34 cellular contexts compared by ENCODE assay signal in the genomic region with DNA sequence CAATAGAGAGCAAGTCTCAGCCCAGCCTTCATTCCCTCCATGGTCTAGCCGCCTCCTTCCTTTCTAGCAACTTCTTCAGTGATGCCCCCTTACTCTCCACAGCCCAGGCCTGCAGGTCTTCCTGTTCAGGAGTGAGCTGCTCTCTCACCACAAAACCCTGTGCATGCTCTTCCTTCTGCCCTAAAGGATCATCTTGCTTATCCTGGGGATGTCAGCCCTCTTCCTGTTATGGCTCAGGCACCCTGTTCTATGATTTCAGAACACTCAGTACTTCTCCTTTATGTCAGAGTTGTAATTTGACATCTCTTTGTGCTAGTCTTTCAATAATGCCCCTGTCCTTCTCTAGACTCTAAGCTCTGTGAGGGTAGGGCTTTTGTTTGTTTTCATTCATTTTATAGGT.
"Had no signal": no experiment of that assay in that cellular context is flagged by ENCODE, and none has a peak within 500 bp of the region (broad histone marks: within the 10 kb centered on the region; RNA-seq: fewer than 3 reads in every experiment).

No MANE protein-coding gene starts in this region.

- H3K27ac ChIP-seq: adrenal gland, body of pancreas, colonic mucosa, gastrocnemius medialis, hepatocyte, left ventricle myocardium inferior, pancreas, prostate gland, skin epidermis, testis, transverse colon, WERI-Rb-1 had no signal

- H3K27me3 ChIP-seq: adrenal gland, body of pancreas, colonic mucosa, gastrocnemius medialis, hepatocyte, pancreas, testis, transverse colon had no signal

- H2AFZ ChIP-seq: hepatocyte had no signal

- H3K36me3 ChIP-seq: adrenal gland, colonic mucosa, gastrocnemius medialis, left ventricle myocardium inferior, pancreas, prostate gland, transverse colon, WERI-Rb-1 had no signal

- H3K4me1 ChIP-seq: adrenal gland, body of pancreas, colonic mucosa, pancreas, prostate gland, testis, transverse colon had no signal

- DNase-seq: activated CD4-positive, alpha-beta T cell treated with anti-CD3 and anti-CD28 coated beads for 48 hours; activated CD4-positive, alpha-beta T cell treated with anti-CD3 and anti-CD28 coated beads, Interleukin-2, amount 50 U/mL, for 48 hours; activated CD8-positive, alpha-beta memory T cell treated with anti-CD3 and anti-CD28 coated beads for 24 hours; activated effector memory CD4-positive, alpha-beta T cell treated with Interleukin-2 at 50 U/mL for 16 hours; activated naive CD4-positive, alpha-beta T cell treated with anti-CD3 and anti-CD28 coated beads for 36 hours; activated naive CD8-positive, alpha-beta T cell treated with anti-CD3 and anti-CD28 coated beads for 36 hours; adrenal gland; aorta; body of pancreas; cerebellar nuclear complex; colonic mucosa; effector CD8-positive, alpha-beta T cell; gastrocnemius medialis; glutamatergic neuron; islet precursor cell; left ventricle myocardium inferior; mammary epithelial cell; nucleus accumbens; pancreas; retina; stimulated activated CD4-positive, alpha-beta T cell treated with anti-CD3 and anti-CD28 coated beads, Interleukin-12 subunit alpha, Interleukin-12 subunit beta, amount 100 ng/mL, for 4 hours; stimulated activated CD4-positive, alpha-beta T cell treated with anti-CD3 and anti-CD28 coated beads, Interleukin-4, amount 100 ng/mL, for 1 hour; stimulated activated naive CD8-positive, alpha-beta T cell treated with anti-CD3 and anti-CD28 coated beads, Interleukin-15, Interleukin-2, amounts not matched to agents 100 U/mL and 50 U/mL, for 24 hours; T-helper 9 cell; testis; transverse colon; WERI-Rb-1 had no signal

- FAIRE-seq: endometrium, pancreas, urothelium cell line had no signal

- H3K9me3 ChIP-seq: adrenal gland, body of pancreas, colonic mucosa, gastrocnemius medialis, pancreas, prostate gland, testis, transverse colon had no signal

- H3K4me3 ChIP-seq: adrenal gland, body of pancreas, colonic mucosa, gastrocnemius medialis, hepatocyte, left ventricle myocardium inferior, pancreas, prostate gland, skin epidermis, testis, transverse colon had no signal

- ATAC-seq: activated CD4-positive, CD25-positive, alpha-beta regulatory T cell treated with anti-CD3 and anti-CD28 coated beads, Interleukin-2, amount 50 U/mL, for 24 hours; body of pancreas; gastrocnemius medialis; pancreas; sciatic nerve; stimulated activated naive CD8-positive, alpha-beta T cell treated with anti-CD3 and anti-CD28 coated beads, Interleukin-15, Interleukin-2, amounts not matched to agents 100 U/mL and 50 U/mL, for 24 hours had no signal

- H3K4me2 ChIP-seq: hepatocyte had no signal
